ENCODE assay signal across 17 cellular contexts in genomic region chrX:121179972-121180371, GRCh38.
A peak's percentile ranks its signal among the peaks of the same experiment; 100 is the strongest.
DNase-seq lines count a peak whose midpoint lies in the region; ATAC-seq and TF ChIP-seq lines count a peak whose summit lies in the region.
"Had no signal": no experiment of that assay in that cellular context is flagged by ENCODE, and none has a peak within 500 bp of the region (broad histone marks: within the 10 kb centered on the region; RNA-seq: fewer than 3 reads in every experiment).

No MANE protein-coding gene starts in this region.

- no peaks in the 10 kb centered on the region for H3K36me3 ChIP-seq in breast epithelium
- H3K36me3 ChIP-seq in HEK293 (ENCODE audit: control insufficient read depth in 2 of 2, insufficient read depth in 1 of 2, low read length in 2 of 2) = no peaks in the 10 kb centered on the region
- H3K36me3 ChIP-seq in testis (ENCODE audit: low read depth, missing control alignments) = no peaks in the 10 kb centered on the region
- H3K36me3 ChIP-seq: HAP-1 had no signal

- no peaks in the 10 kb centered on the region for H3K36me3 Mint-ChIP-seq in MCF 10A (ENCODE audit: insufficient read depth, unreplicated experiment)
- H3K36me3 Mint-ChIP-seq: IgD-negative memory B cell had no signal

- H3K27ac Mint-ChIP-seq in MCF 10A (ENCODE audit: low read depth, unreplicated experiment) = no peak overlapping the region

- H3K4me1 Mint-ChIP-seq in MCF 10A (ENCODE audit: insufficient read depth, unreplicated experiment) = no peaks in the 10 kb centered on the region

- DNase-seq in MCF 10A (ENCODE audit: unreplicated experiment) = peak; percentile 13
- no peak for DNase-seq in breast epithelium (ENCODE audit: low spot score in 2 of 2)
- DNase-seq in NCI-H69 (lab: John Stamatoyannopoulos, UW) = peak; percentile 92
- peak; percentile 17 for DNase-seq in testis
- DNase-seq in DMS114 treated with DMSO at 0.1 percent for 48 hours (lab: John Stamatoyannopoulos, UW; ENCODE audit: unreplicated experiment) = no peak
- no peak for DNase-seq in stimulated activated CD4-positive, alpha-beta T cell treated with anti-CD3 and anti-CD28 coated beads, Interleukin-12 subunit alpha, Interleukin-12 subunit beta, amount 100 ng/mL, for 4 hours
- DNase-seq: AML-193, DMS79 treated with DMSO at 0.1 percent for 48 hours, NCI-H1694 treated with DMSO at 0.1 percent for 48 hours, NCI-H446, SHP77 had no signal

- H3K4me1 ChIP-seq in breast epithelium (no peaks in the 10 kb centered on the region), HEK293 (ENCODE audit: control insufficient read depth, insufficient read depth, low read length) (no peaks in the 10 kb centered on the region), testis (no peaks in the 10 kb centered on the region)
- H3K4me1 ChIP-seq: HAP-1 had no signal

- H3K4me3 ChIP-seq in breast epithelium (no peak overlapping the region), HEK293 (ENCODE audit: low read depth, low read length) (no peak overlapping the region), testis (no peak overlapping the region)
- H3K4me3 ChIP-seq: HAP-1, SK-N-MC had no signal

- CTCF ChIA-PET in MCF 10A (lab: Yijun Ruan, JAX) = no interaction called here
- CTCF ChIA-PET in HEK293 (lab: Yijun Ruan, JAX) = no interaction called here

- TF ChIP-seq POLR2A in breast epithelium (IDR thresholded peaks at IDR 0.05) (no peak), testis (IDR thresholded peaks at IDR 0.05) (no peak)

- POLR2A ChIA-PET in MCF 10A (lab: Yijun Ruan, JAX) = no interaction called here
- POLR2A ChIA-PET in HEK293 (lab: Yijun Ruan, JAX) = no interaction called here

- intact Hi-C loops in MCF 10A (cut with micrococcal nuclease) = no loop called here
- intact Hi-C loops in breast epithelium (cut with DNase I; ENCODE audit: low total_unique reads) = no loop called here
- intact Hi-C loops in testis (cut with DNase I; ENCODE audit: low total_unique reads) = no loop called here

- H3K9me3 ChIP-seq in breast epithelium (no peaks in the 10 kb centered on the region), HEK293 (ENCODE audit: control insufficient read depth, insufficient read depth, low read depth, low read length) (no peaks in the 10 kb centered on the region), testis (no peaks in the 10 kb centered on the region)
- H3K9me3 ChIP-seq: HAP-1 had no signal

- no TSS peak for BruUV-seq in MCF 10A (replicated peaks; lab: Mats Ljungman, UMichigan)

- ATAC-seq in HG02763 (IDR thresholded peaks at IDR 0.05; ENCODE audit: unreplicated experiment) = no peak

- H3K27me3 Mint-ChIP-seq in MCF 10A (ENCODE audit: insufficient read depth, unreplicated experiment) = no peaks in the 10 kb centered on the region
- H3K27me3 Mint-ChIP-seq: IgD-negative memory B cell had no signal

- H3K27ac ChIP-seq in breast epithelium (no peak overlapping the region), HEK293 (ENCODE audit: extremely low read depth, low read depth, low read length) (no peak overlapping the region), testis (no peak overlapping the region)
- H3K27ac ChIP-seq: C4-2B, SK-N-MC had no signal

- no peak for TF ChIP-seq CTCF in MCF 10A (IDR thresholded peaks at IDR 0.05; ENCODE audit: unreplicated experiment)
- no peak for TF ChIP-seq CTCF in breast epithelium (IDR thresholded peaks at IDR 0.05)
- no peak for TF ChIP-seq CTCF in HEK293 (tag by site-specific recombination; IDR thresholded peaks at IDR 0.05)
- TF ChIP-seq CTCF in testis (IDR thresholded peaks at IDR 0.05) = no peak

- peaks cover 9% of the 10 kb centered on the region for H3K9me3 Mint-ChIP-seq in MCF 10A (ENCODE audit: unreplicated experiment)

- 86% methylated on average over 1 of the region's 1 CpG; no CpG with 5 or more reads in 1 of the 2 donors for WGBS in testis, 2 donors

- H3K27me3 ChIP-seq in breast epithelium (no peaks in the 10 kb centered on the region), testis (no peaks in the 10 kb centered on the region)

- H3K4me3 Mint-ChIP-seq in MCF 10A (ENCODE audit: unreplicated experiment) = no peak overlapping the region
- H3K4me3 Mint-ChIP-seq: IgD-negative memory B cell had no signal

TF ChIP-seq in HEK293, 187 proteins besides CTCF, POLR2A, EP300 and RAD21:
- TF ChIP-seq YY1 (tag by site-specific recombination; IDR thresholded peaks at IDR 0.05) = no peak
- TF ChIP-seq ZNF473 (tag by site-specific recombination; IDR thresholded peaks at IDR 0.05) = no peak
- no peak for TF ChIP-seq ZNF629 (tag by site-specific recombination; IDR thresholded peaks at IDR 0.05)
- TF ChIP-seq GLIS1 (tag by site-specific recombination; IDR thresholded peaks at IDR 0.05) = peak; percentile 38; the same call in 1 of the 2 replicates
- no peak for TF ChIP-seq ZNF433 (tag by site-specific recombination; IDR thresholded peaks at IDR 0.05; ENCODE audit: low read depth)

Comparison
In these comparisons a context has a peak if more than half of its experiments do, and no peak if none do; other contexts are left out.
1. DNase-seq: peak in MCF 10A (single experiment), NCI-H69 (single experiment) and testis (single experiment); none in breast epithelium (0 of 2), DMS114 treated with DMSO at 0.1 percent for 48 hours (single experiment) and stimulated activated CD4-positive, alpha-beta T cell treated with anti-CD3 and anti-CD28 coated beads, Interleukin-12 subunit alpha, Interleukin-12 subunit beta, amount 100 ng/mL, for 4 hours (single experiment).